ENCODE assay signal across 8 cellular contexts in the genomic region with DNA sequence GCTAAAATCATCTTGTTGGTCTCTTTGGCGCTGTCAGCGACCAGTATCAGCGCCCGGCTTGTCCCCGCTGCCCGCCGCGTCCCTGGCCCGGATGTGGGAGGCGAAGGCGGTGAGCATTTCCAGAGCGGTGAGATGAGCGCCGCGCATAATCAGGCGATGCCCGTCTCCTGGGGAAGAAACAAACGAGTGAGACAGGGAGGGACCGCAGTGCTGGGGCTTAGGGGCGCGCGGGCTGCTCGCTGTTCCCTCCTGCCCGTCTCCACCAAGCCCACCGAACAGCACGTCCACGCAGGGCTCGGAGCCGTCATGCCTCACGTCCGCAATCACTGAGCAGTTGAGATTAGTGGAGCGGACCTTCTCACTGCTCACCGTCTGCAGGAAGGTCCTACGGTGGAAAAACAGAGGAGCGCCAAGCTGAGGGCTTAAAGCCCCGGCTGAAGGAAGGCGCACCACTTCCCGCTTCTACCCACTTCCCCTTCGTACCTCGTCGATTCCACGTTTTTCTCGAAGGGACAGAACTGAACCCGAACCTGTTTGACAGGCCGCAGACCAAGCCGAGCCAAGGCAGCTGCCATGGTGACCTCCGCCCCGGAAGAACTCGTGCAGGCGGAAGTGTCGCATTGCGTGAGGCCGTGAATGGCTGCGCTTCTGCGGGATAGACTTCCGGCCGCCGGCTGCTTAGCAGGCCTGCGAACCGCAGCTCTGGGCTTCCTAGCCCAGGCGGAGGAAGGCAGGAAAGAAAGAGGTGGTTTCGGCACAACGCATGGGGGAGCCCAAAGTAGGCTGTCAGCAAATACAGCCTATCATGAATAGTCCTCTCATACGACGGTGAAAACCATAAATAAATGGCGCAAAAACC. TPM values are rescaled to one million over a fixed set of nuclear protein-coding genes. Genes with fewer than 3 reads are reported as not detected.
DNase-seq lines count a peak whose midpoint lies in the region; ATAC-seq and TF ChIP-seq lines count a peak whose summit lies in the region.

A gene (minus strand): TSS at position 595 of the 859 bp plus-strand sequence. CDS start 20 bp downstream, at position 575.

- H3K27ac Mint-ChIP-seq in type B pancreatic cell, result peak within 1 kb of the TSS; percentile 97

- 0 to 1% (median 1%) methylated on average over 66 of the region's 66 CpGs for WGBS in adipose tissue, 3 donors
- WGBS in heart left ventricle, 4 donors, result 1% methylated on average over 51 to 66 of the region's 66 CpGs

- no peaks in the 10 kb centered on the region for H3K9me3 ChIP-seq in heart left ventricle

- H3K36me3 ChIP-seq in heart left ventricle, result peaks cover 0 to 31% (median 17%) of the 10 kb centered on the region in 9 donors

- DNase-seq in GM12865 (ENCODE audit: low read depth) (peak; percentile 98), NCI-H1417 treated with DMSO at 0.1 percent for 48 hours (lab: John Stamatoyannopoulos, UW) (peak; percentile 67), T-helper 1 cell (peak; percentile 92 to 97 (median 96)), heart left ventricle (peak; percentile 95 to 98 (median 96)), posterior cingulate gyrus (peak; percentile 93 to 99 (median 96)), type B pancreatic cell (ENCODE audit: extremely low spot score, unreplicated experiment) (peak; percentile 96)

- no peak for TF ChIP-seq CTCF in GM12865 (IDR thresholded peaks at IDR 0.05; ENCODE audit: insufficient read depth, low read depth, low read length, missing control alignments)
- TF ChIP-seq CTCF in heart left ventricle (IDR thresholded peaks at IDR 0.05), result no peak
- no peak for TF ChIP-seq CTCF in type B pancreatic cell (conservative IDR thresholded peaks at IDR 0.05)

- peak within 1 kb of the TSS; percentile 99 for H3K4me3 Mint-ChIP-seq in type B pancreatic cell

- H3K4me1 ChIP-seq in heart left ventricle, result peaks cover 4 to 31% (median 21%) of the 10 kb centered on the region in 12 donors

- peaks cover 16% of the 10 kb centered on the region for H3K36me3 Mint-ChIP-seq in type B pancreatic cell

- peak; percentile 85 for ATAC-seq in HG02642 (IDR thresholded peaks at IDR 0.05; ENCODE audit: poor library complexity, unreplicated experiment)
- ATAC-seq in heart left ventricle, result peak; percentile 91 to 97 (median 94)

- H3K4me1 Mint-ChIP-seq in type B pancreatic cell (ENCODE audit: unreplicated experiment), result peaks cover 9% of the 10 kb centered on the region

- intact Hi-C loops in heart left ventricle (cut with DNase I) (no loop called here), posterior cingulate gyrus (cut with DNase I) (no loop called here)

- H3K27me3 ChIP-seq in heart left ventricle, result no peaks in the 10 kb centered on the region

- peak in 1 of 2 donors; percentile 88 for TF ChIP-seq POLR2A in heart left ventricle (IDR thresholded peaks at IDR 0.05)

- peak within 1 kb of the TSS; percentile 31 for H3K27ac ChIP-seq in adipose tissue (ENCODE audit: low read depth, low read length)
- H3K27ac ChIP-seq in heart left ventricle, result peak within 1 kb of the TSS; percentile 64 to 95 (median 89)

- H3K9me3 Mint-ChIP-seq in type B pancreatic cell, result no peaks in the 10 kb centered on the region

- H3K27me3 Mint-ChIP-seq in type B pancreatic cell, result no peaks in the 10 kb centered on the region

- H3K4me3 ChIP-seq in GM12865 (ENCODE audit: low read depth, low read length) (peak within 1 kb of the TSS; percentile 87), heart left ventricle (peak within 1 kb of the TSS; percentile 49 to 93 (median 74))

RNA-seq across cellular contexts. Expression of the gene that starts here (rescaled TPM):
- polyA plus RNA-seq in adipose tissue (100 to 1,000 TPM in 1 of 3 donors, 10 to 100 TPM in 2; 43.1 to 112 (median 84.6) TPM), heart left ventricle (100 to 1,000 TPM in 1 of 2 donors, 10 to 100 TPM in 1; 77.6 to 128 TPM)
- total RNA-seq in heart left ventricle (100 to 1,000 TPM in 7 of 9 donors, 10 to 100 TPM in 2; 64.9 to 180 (median 140) TPM), type B pancreatic cell (ENCODE audit: low replicate concordance) (74.2 and 76.1 TPM in 2 replicates)

Comparison
In these comparisons a context has a peak if more than half of its experiments do, and no peak if none do; other contexts are left out.
1. Peak in every context shown above with its lines: DNase-seq, ATAC-seq, H3K4me3 ChIP-seq and H3K27ac ChIP-seq.